Comparison of ENCODE assay signal across 31 cellular contexts in the genomic region with DNA sequence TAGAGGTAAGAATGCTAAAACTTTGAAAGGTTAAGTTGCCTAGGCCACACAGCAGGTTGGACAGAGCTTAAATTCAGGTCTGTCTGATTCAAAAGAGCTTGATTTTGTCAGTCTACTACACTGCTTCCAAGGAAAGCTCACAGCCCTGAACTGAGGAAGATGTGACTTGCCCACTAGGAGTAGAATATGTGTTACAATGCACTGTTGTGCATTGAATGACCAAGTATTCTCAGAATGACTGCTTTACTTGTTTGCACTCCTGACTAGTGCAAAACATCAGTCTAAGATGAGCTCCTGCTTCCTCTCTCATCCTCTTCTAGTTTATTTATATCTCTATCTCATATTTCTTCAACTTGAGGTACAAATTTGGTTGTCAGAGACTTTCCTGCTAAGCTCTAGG. TPM values are rescaled to one million over a fixed set of nuclear protein-coding genes. Genes with fewer than 3 reads are reported as not detected.
"Had no signal": no experiment of that assay in that cellular context is flagged by ENCODE, and none has a peak within 500 bp of the region (broad histone marks: within the 10 kb centered on the region; RNA-seq: fewer than 3 reads in every experiment).

No MANE protein-coding gene starts in this region.

- H3K36me3 Mint-ChIP-seq: mesothelial cell of epicardium; naive B cell; naive thymus-derived CD8-positive, alpha-beta T cell had no signal

- H3K4me3 ChIP-seq: coronary artery, dorsolateral prefrontal cortex, esophagus squamous epithelium, gastrocnemius medialis, heart right ventricle, left lung, lower lobe of right lung, mucosa of descending colon had no signal

- H3K27ac ChIP-seq: coronary artery, dorsolateral prefrontal cortex, esophagus squamous epithelium, gastrocnemius medialis, left lung, lower lobe of right lung had no signal

- H3K4me3 Mint-ChIP-seq: mesothelial cell of epicardium; naive B cell; naive thymus-derived CD8-positive, alpha-beta T cell had no signal

- FAIRE-seq: endothelial cell of umbilical vein, islet of Langerhans, keratinocyte had no signal

- H3K4me1 Mint-ChIP-seq: mesothelial cell of epicardium; naive B cell; naive thymus-derived CD8-positive, alpha-beta T cell had no signal

- H3K4me1 ChIP-seq: esophagus squamous epithelium, left lung, lower lobe of right lung had no signal

- ATAC-seq: gastrocnemius medialis; heart right ventricle; left cardiac atrium; left lung; left ventricle myocardium superior; lower lobe of right lung; mucosa of descending colon; naive thymus-derived CD8-positive, alpha-beta T cell had no signal

- DNase-seq: dermis blood vessel endothelial cell; dorsolateral prefrontal cortex; effector CD4-positive, alpha-beta T cell; effector memory CD4-positive, alpha-beta T cell; esophagus squamous epithelium; foreskin fibroblast; foreskin melanocyte; gastrocnemius medialis; glutamatergic neuron; head of caudate nucleus; heart right ventricle; hippocampal formation; left cardiac atrium; left lung; left ventricle myocardium superior; lower lobe of right lung; mesenchymal stem cell; mucosa of descending colon; naive B cell; naive thymus-derived CD8-positive, alpha-beta T cell had no signal

- H3K27me3 ChIP-seq: esophagus squamous epithelium, gastrocnemius medialis, left lung had no signal

- H3K27ac Mint-ChIP-seq: mesothelial cell of epicardium; naive B cell; naive thymus-derived CD8-positive, alpha-beta T cell had no signal

- H3K36me3 ChIP-seq: esophagus squamous epithelium, gastrocnemius medialis, heart right ventricle, left lung, lower lobe of right lung had no signal

- H3K9me3 ChIP-seq: esophagus squamous epithelium, gastrocnemius medialis, heart right ventricle, left lung, lower lobe of right lung, mucosa of descending colon had no signal

RNA-seq across cellular contexts. Expression of a gene that starts 56.2 kb away (rescaled TPM):
- total RNA-seq: dorsolateral prefrontal cortex; epithelial cell of proximal tubule; esophagus squamous epithelium; gastrocnemius medialis; glomerular endothelial cell; heart right ventricle; kidney epithelial cell; left cardiac atrium; left lung; left ventricle myocardium superior; mesenteric fat pad; mesothelial cell of epicardium; mucosa of descending colon; myocyte; naive thymus-derived CD8-positive, alpha-beta T cell had no signal
- polyA plus RNA-seq: esophagus; heart right ventricle; keratinocyte; naive thymus-derived CD8-positive, alpha-beta T cell had no signal
